In genomic region chr16:57032346-57032745, GRCh38 we compare ENCODE assay signal across 21 cellular contexts. TPM values are rescaled to one million over a fixed set of nuclear protein-coding genes. Genes with fewer than 3 reads are reported as not detected.
"Had no signal": no experiment of that assay in that cellular context is flagged by ENCODE, and none has a peak within 500 bp of the region (broad histone marks: within the 10 kb centered on the region; RNA-seq: fewer than 3 reads in every experiment).

No MANE protein-coding gene starts in this region.

- H3K27me3 ChIP-seq: foreskin keratinocyte, hepatocyte, pancreas, testis, transverse colon had no signal

- H3K4me3 Mint-ChIP-seq: dendritic cell treated with granulocyte-macrophage colony-stimulating factor and Interleukin-4, amounts not matched to agents 40 ng/mL and 50 ng/mL, for 4 days; endodermal cell; memory B cell; mesothelial cell of epicardium; nephron; stimulated activated naive CD8-positive, alpha-beta T cell treated with anti-CD3 and anti-CD28 coated beads, Interleukin-15, Interleukin-2, amounts not matched to agents 100 ng/mL and 50 ng/mL, for 24 hours had no signal

- H3K9me3 Mint-ChIP-seq: dendritic cell treated with granulocyte-macrophage colony-stimulating factor and Interleukin-4, amounts not matched to agents 40 ng/mL and 50 ng/mL, for 4 days; endodermal cell; mesothelial cell of epicardium; nephron; stimulated activated naive CD8-positive, alpha-beta T cell treated with anti-CD3 and anti-CD28 coated beads, Interleukin-15, Interleukin-2, amounts not matched to agents 100 ng/mL and 50 ng/mL, for 24 hours had no signal

- H3K27me3 Mint-ChIP-seq: dendritic cell treated with granulocyte-macrophage colony-stimulating factor and Interleukin-4, amounts not matched to agents 40 ng/mL and 50 ng/mL, for 4 days; memory B cell; stimulated activated naive CD8-positive, alpha-beta T cell treated with anti-CD3 and anti-CD28 coated beads, Interleukin-15, Interleukin-2, amounts not matched to agents 100 ng/mL and 50 ng/mL, for 24 hours had no signal

- H3K9me3 ChIP-seq: left ventricle myocardium inferior, lower lobe of right lung, pancreas, testis, transverse colon had no signal

- ATAC-seq: foreskin keratinocyte, left cardiac atrium, lower lobe of right lung, pancreas, right cardiac atrium had no signal

- H3K36me3 ChIP-seq: pancreas, transverse colon had no signal

- H3K4me1 ChIP-seq: left ventricle myocardium inferior, lower lobe of right lung, pancreas, testis, transverse colon had no signal

- H3K27ac ChIP-seq: foreskin keratinocyte, hepatocyte, left ventricle myocardium inferior, lower lobe of right lung, pancreas, testis, transverse colon had no signal

- H3K4me1 Mint-ChIP-seq: endodermal cell, mesothelial cell of epicardium, nephron had no signal

- H3K27ac Mint-ChIP-seq: dendritic cell treated with granulocyte-macrophage colony-stimulating factor and Interleukin-4, amounts not matched to agents 40 ng/mL and 50 ng/mL, for 4 days; endodermal cell; mesothelial cell of epicardium; nephron; progenitor cell of endocrine pancreas; stimulated activated naive CD8-positive, alpha-beta T cell treated with anti-CD3 and anti-CD28 coated beads, Interleukin-15, Interleukin-2, amounts not matched to agents 100 ng/mL and 50 ng/mL, for 24 hours had no signal

- H3K36me3 Mint-ChIP-seq: mesothelial cell of epicardium had no signal

- DNase-seq: endodermal cell; erythroblast; foreskin keratinocyte; kidney; left cardiac atrium; left ventricle myocardium inferior; lower lobe of right lung; occipital lobe; pancreas; right cardiac atrium; small intestine; stimulated activated CD4-positive, alpha-beta T cell treated with anti-CD3 and anti-CD28 coated beads, Interleukin-12 subunit alpha, Interleukin-12 subunit beta, amount 100 ng/mL, for 4 hours; testis; transverse colon had no signal

- H3K4me3 ChIP-seq: hepatocyte, left ventricle myocardium inferior, lower lobe of right lung, pancreas, testis, transverse colon had no signal

RNA-seq across cellular contexts. Expression of gene NLRC5, which starts 43.0 kb away (rescaled TPM):
- total RNA-seq: progenitor cell of endocrine pancreas had no signal
